Comparison of ENCODE assay signal across 1 cellular context in genomic region chr19:14080887-14081796, GRCh38.
TF ChIP-seq lines count a peak whose summit lies in the region.

No MANE protein-coding gene starts in this region.

TF ChIP-seq in HepG2, 621 proteins besides CTCF, POLR2A, EP300 and RAD21 (continued from another document and continues in another):
- TF ChIP-seq ZBTB4 (CRISPR knock-in tag; IDR thresholded peaks at IDR 0.05; ENCODE audit: borderline replicate concordance) (no peak), HOMEZ (CRISPR knock-in tag; IDR thresholded peaks at IDR 0.05; ENCODE audit: low read depth) (no peak), ZNF749 (CRISPR knock-in tag; IDR thresholded peaks at IDR 0.05; ENCODE audit: borderline replicate concordance) (no peak), ZFP62 (CRISPR knock-in tag; IDR thresholded peaks at IDR 0.05) (no peak), ZNF414 (CRISPR knock-in tag; IDR thresholded peaks at IDR 0.05) (no peak), ZNF574 (CRISPR knock-in tag; IDR thresholded peaks at IDR 0.05) (peak; percentile 92), ZNF644 (CRISPR knock-in tag; IDR thresholded peaks at IDR 0.05; ENCODE audit: low read depth) (no peak), CREB3 (CRISPR knock-in tag; IDR thresholded peaks at IDR 0.05) (no peak), ZNF557 (CRISPR knock-in tag; IDR thresholded peaks at IDR 0.05) (no peak), POLR2AphosphoS5 (IDR thresholded peaks at IDR 0.05; ENCODE audit: low read depth, low read length) (peak; percentile 79), RFX1 (IDR thresholded peaks at IDR 0.05) (no peak), ATF7 (IDR thresholded peaks at IDR 0.05) (no peak), ATF7 (CRISPR knock-in tag; IDR thresholded peaks at IDR 0.05) (no peak; the same call in 1 of the 2 replicates), TOE1 (CRISPR knock-in tag; IDR thresholded peaks at IDR 0.05) (no peak), HIC2 (CRISPR knock-in tag; IDR thresholded peaks at IDR 0.05; ENCODE audit: low read depth) (0 out of 2 replicates have a peak, but pooled peaks have one; percentile 16), KLF16 (CRISPR knock-in tag; IDR thresholded peaks at IDR 0.05) (peak in 1 of 2 experiments; percentile 75; a peak in 1 of 4 replicates), E2F1 (CRISPR knock-in tag; IDR thresholded peaks at IDR 0.05) (no peak), REXO4 (CRISPR knock-in tag; IDR thresholded peaks at IDR 0.05; ENCODE audit: borderline replicate concordance) (no peak), ZNF563 (CRISPR knock-in tag; IDR thresholded peaks at IDR 0.05) (peak; percentile 41; the same call in 1 of the 2 replicates), DNMT3B (CRISPR knock-in tag; conservative IDR thresholded peaks at IDR 0.05) (no peak; the same call in 1 of the 2 replicates), ATRX (CRISPR knock-in tag; IDR thresholded peaks at IDR 0.05; ENCODE audit: borderline replicate concordance) (no peak), ZNF253 (CRISPR knock-in tag; IDR thresholded peaks at IDR 0.05; ENCODE audit: borderline replicate concordance) (no peak), PHF5A (CRISPR knock-in tag; IDR thresholded peaks at IDR 0.05; ENCODE audit: low read depth, unreplicated experiment) (no peak), ZNF451 (CRISPR knock-in tag; IDR thresholded peaks at IDR 0.05) (no peak), ZNF234 (CRISPR knock-in tag; conservative IDR thresholded peaks at IDR 0.05) (no peak), MTA3 (CRISPR knock-in tag; IDR thresholded peaks at IDR 0.05) (no peak), ZSCAN21 (CRISPR knock-in tag; IDR thresholded peaks at IDR 0.05; ENCODE audit: borderline replicate concordance) (peak; percentile 58; the same call in 1 of the 2 replicates), SOX13 (IDR thresholded peaks at IDR 0.05) (no peak), SOX13 (CRISPR knock-in tag; conservative IDR thresholded peaks at IDR 0.05 in 1 of 2, IDR thresholded peaks at IDR 0.05 in 1 of 2) (no peak), ZNF318 (CRISPR knock-in tag; IDR thresholded peaks at IDR 0.05) (no peak), ZFYVE20 (CRISPR knock-in tag; IDR thresholded peaks at IDR 0.05; ENCODE audit: borderline replicate concordance, low read depth) (no peak), JARID2 (CRISPR knock-in tag; IDR thresholded peaks at IDR 0.05; ENCODE audit: insufficient replicate concordance) (no peak), TERF1 (CRISPR knock-in tag; IDR thresholded peaks at IDR 0.05) (no peak), ZMYM3 (CRISPR knock-in tag; IDR thresholded peaks at IDR 0.05) (no peak), ZNF704 (CRISPR knock-in tag; IDR thresholded peaks at IDR 0.05; ENCODE audit: borderline replicate concordance) (no peak)
